9 cellular contexts compared by ENCODE assay signal in genomic region chr1:12161324-12161661, GRCh38. TPM values are rescaled to one million over a fixed set of nuclear protein-coding genes. Genes with fewer than 3 reads are reported as not detected.
A peak's percentile ranks its signal among the peaks of the same experiment; 100 is the strongest.
DNase-seq lines count a peak whose midpoint lies in the region; ATAC-seq lines count a peak whose summit lies in the region.
"Had no signal": no experiment of that assay in that cellular context is flagged by ENCODE, and none has a peak within 500 bp of the region (broad histone marks: within the 10 kb centered on the region; RNA-seq: fewer than 3 reads in every experiment).

No MANE protein-coding gene starts in this region.

- H3K27ac ChIP-seq in mesenchymal stem cell (ENCODE audit: low read length, poor library complexity, severe bottlenecking) (no peak overlapping the region), urinary bladder (ENCODE audit: low read depth) (peak overlapping the region; percentile 19)

- H3K27me3 ChIP-seq in mesenchymal stem cell (ENCODE audit: control insufficient read depth in 1 of 2, insufficient read depth in 1 of 2, low read length in 2 of 2), result no peaks in the 10 kb centered on the region

- 100% methylated on average over 2 of the region's 2 CpGs for WGBS in mesenchymal stem cell
- 92% methylated on average over 2 of the region's 2 CpGs for WGBS in urinary bladder

- peak overlapping the region; percentile 26 for H2BK15ac ChIP-seq in mesenchymal stem cell (ENCODE audit: low read depth, poor library complexity, severe bottlenecking)

- no peaks in the 10 kb centered on the region for H3K79me1 ChIP-seq in mesenchymal stem cell (replicated peaks; ENCODE audit: low read length, poor library complexity, severe bottlenecking)

- H2AFZ ChIP-seq in mesenchymal stem cell (ENCODE audit: low read depth, low read length), result no peak overlapping the region

- H3K4me3 Mint-ChIP-seq in activated naive CD4-positive, alpha-beta T cell treated with anti-CD3 and anti-CD28 coated beads, Interleukin-2, amount 50 U/mL, for 24 hours, result peak overlapping the region; percentile 51
- peak overlapping the region; percentile 42 for H3K4me3 Mint-ChIP-seq in activated naive CD8-positive, alpha-beta T cell treated with anti-CD3 and anti-CD28 coated beads, Interleukin-2, amount 50 U/mL, for 24 hours

- peak overlapping the region; percentile 99 for H2BK12ac ChIP-seq in mesenchymal stem cell (ENCODE audit: low read length in 2 of 2)

- H3K4me1 Mint-ChIP-seq in activated naive CD4-positive, alpha-beta T cell treated with anti-CD3 and anti-CD28 coated beads, Interleukin-2, amount 50 U/mL, for 24 hours, result peaks cover 71% of the 10 kb centered on the region
- peaks cover 86% of the 10 kb centered on the region for H3K4me1 Mint-ChIP-seq in activated naive CD8-positive, alpha-beta T cell treated with anti-CD3 and anti-CD28 coated beads, Interleukin-2, amount 50 U/mL, for 24 hours

- ATAC-seq in activated naive CD8-positive, alpha-beta T cell treated with anti-CD3 and anti-CD28 coated beads, Interleukin-2, amount 50 U/mL, for 24 hours, result no peak

- peak overlapping the region; percentile 83 to 95 for H3K18ac ChIP-seq in mesenchymal stem cell (ENCODE audit: low read depth in 1 of 2, low read length in 2 of 2)

- H3K4me1 ChIP-seq in mesenchymal stem cell (ENCODE audit: control insufficient read depth, insufficient read depth, low read depth, low read length) (peaks cover 23% of the 10 kb centered on the region), urinary bladder (ENCODE audit: insufficient read depth) (no peaks in the 10 kb centered on the region)

- no peak overlapping the region for H3K4me2 ChIP-seq in mesenchymal stem cell (ENCODE audit: low read length, poor library complexity, severe bottlenecking)

- H3K14ac ChIP-seq in mesenchymal stem cell (ENCODE audit: low read length in 2 of 2), result peak overlapping the region in 1 of 2 experiments; percentile 87

- H2AK5ac ChIP-seq in mesenchymal stem cell (ENCODE audit: low read length, severe bottlenecking), result no peak overlapping the region

- H4K8ac ChIP-seq in mesenchymal stem cell (ENCODE audit: low read length), result peak overlapping the region; percentile 86

- peak overlapping the region; percentile 83 for H2BK120ac ChIP-seq in mesenchymal stem cell (ENCODE audit: low read depth, low read length)

- DNase-seq in activated naive CD4-positive, alpha-beta T cell treated with Interleukin-2 at 50 U/mL for 16 hours, result no peak
- DNase-seq in activated naive CD8-positive, alpha-beta T cell treated with anti-CD3 and anti-CD28 coated beads, Interleukin-2, amount 50 U/mL, for 24 hours, result no peak
- DNase-seq in mesenchymal stem cell (no peak), globus pallidus (ENCODE audit: low spot score) (no peak), NCI-H226 (no peak), AG20443 (ENCODE audit: low spot score) (no peak)
- DNase-seq: NCI-H1048 had no signal

- no peaks in the 10 kb centered on the region for H3K27me3 Mint-ChIP-seq in activated naive CD4-positive, alpha-beta T cell treated with anti-CD3 and anti-CD28 coated beads, Interleukin-2, amount 50 U/mL, for 24 hours
- H3K27me3 Mint-ChIP-seq in activated naive CD8-positive, alpha-beta T cell treated with anti-CD3 and anti-CD28 coated beads, Interleukin-2, amount 50 U/mL, for 24 hours, result no peaks in the 10 kb centered on the region

- no peak overlapping the region for H3K23ac ChIP-seq in mesenchymal stem cell (ENCODE audit: low read length in 2 of 2)

- no peaks in the 10 kb centered on the region for H3K36me3 Mint-ChIP-seq in activated naive CD4-positive, alpha-beta T cell treated with anti-CD3 and anti-CD28 coated beads, Interleukin-2, amount 50 U/mL, for 24 hours
- no peaks in the 10 kb centered on the region for H3K36me3 Mint-ChIP-seq in activated naive CD8-positive, alpha-beta T cell treated with anti-CD3 and anti-CD28 coated beads, Interleukin-2, amount 50 U/mL, for 24 hours (ENCODE audit: low read depth)

- H2BK5ac ChIP-seq in mesenchymal stem cell (ENCODE audit: low read depth, low read length, poor library complexity, severe bottlenecking), result no peak overlapping the region

- H3K36me3 ChIP-seq in mesenchymal stem cell (ENCODE audit: control insufficient read depth in 1 of 2, insufficient read depth in 2 of 2, low read depth in 1 of 2, low read length in 2 of 2) (no peaks in the 10 kb centered on the region), urinary bladder (ENCODE audit: insufficient read depth) (no peaks in the 10 kb centered on the region)

- H3K9me3 ChIP-seq in mesenchymal stem cell (ENCODE audit: control insufficient read depth, low read length), result no peaks in the 10 kb centered on the region

- H3K4me3 ChIP-seq in mesenchymal stem cell (ENCODE audit: insufficient read depth in 1 of 2, low read depth in 1 of 2, low read length in 2 of 2) (no peak overlapping the region), urinary bladder (ENCODE audit: low read depth, low read length) (no peak overlapping the region)

- H3K9ac ChIP-seq in mesenchymal stem cell (ENCODE audit: low read length), result peak overlapping the region; percentile 52

- H3K27ac Mint-ChIP-seq in activated naive CD4-positive, alpha-beta T cell treated with anti-CD3 and anti-CD28 coated beads, Interleukin-2, amount 50 U/mL, for 24 hours, result no peak overlapping the region
- H3K27ac Mint-ChIP-seq in activated naive CD8-positive, alpha-beta T cell treated with anti-CD3 and anti-CD28 coated beads, Interleukin-2, amount 50 U/mL, for 24 hours, result peak overlapping the region; percentile 82

- H3K4ac ChIP-seq in mesenchymal stem cell (ENCODE audit: low read depth in 1 of 2, low read length in 2 of 2), result peak overlapping the region; percentile 58 to 89

- H4K91ac ChIP-seq in mesenchymal stem cell (ENCODE audit: low read length), result peak overlapping the region; percentile 53

- no peaks in the 10 kb centered on the region for H3K9me3 Mint-ChIP-seq in activated naive CD4-positive, alpha-beta T cell treated with anti-CD3 and anti-CD28 coated beads, Interleukin-2, amount 50 U/mL, for 24 hours
- no peaks in the 10 kb centered on the region for H3K9me3 Mint-ChIP-seq in activated naive CD8-positive, alpha-beta T cell treated with anti-CD3 and anti-CD28 coated beads, Interleukin-2, amount 50 U/mL, for 24 hours

RNA-seq across cellular contexts. Expression of gene TNFRSF1B, which starts 5.5 kb away (rescaled TPM):
- 35.0 TPM for polyA plus RNA-seq in mesenchymal stem cell (2013, experiment 1 of 2)
- polyA plus RNA-seq in mesenchymal stem cell (2013, experiment 2 of 2), result 35.2 TPM
- total RNA-seq in urinary bladder, result 11.7 TPM
- 30.8 TPM for polyA plus RNA-seq in urinary bladder
